In genomic region chr12:132491761-132492378, GRCh38 we compare ENCODE assay signal across 9 cellular contexts. TPM values are rescaled to one million over a fixed set of nuclear protein-coding genes. Genes with fewer than 3 reads are reported as not detected.
DNase-seq lines count a peak whose midpoint lies in the region; ATAC-seq, FAIRE-seq and TF ChIP-seq lines count a peak whose summit lies in the region.
"Had no signal": no experiment of that assay in that cellular context is flagged by ENCODE, and none has a peak within 500 bp of the region (broad histone marks: within the 10 kb centered on the region; RNA-seq: fewer than 3 reads in every experiment).

No MANE protein-coding gene starts in this region.

- peaks cover 61% of the 10 kb centered on the region for H3K79me2 ChIP-seq in HepG2 (ENCODE audit: insufficient read depth, low read length)

- no peaks in the 10 kb centered on the region for H3K27me3 Mint-ChIP-seq in activated CD4-positive, alpha-beta T cell treated with anti-CD3 and anti-CD28 coated beads, Interleukin-2, amount 10 ng/mL, durations not matched to agents 24 days and 14 days
- no peaks in the 10 kb centered on the region for H3K27me3 Mint-ChIP-seq in activated naive CD8-positive, alpha-beta T cell treated with anti-CD3 and anti-CD28 coated beads, Interleukin-2, amount 10 ng/mL, durations not matched to agents 7 days and 5 days

- WGBS in HepG2 (ENCODE audit: low lambda C conversion rate): 66% methylated on average over 13 of the region's 23 CpGs
- 60% methylated on average over 17 of the region's 23 CpGs for WGBS in suprapubic skin

- peaks cover 62% of the 10 kb centered on the region for H3K4me1 ChIP-seq in HepG2 (ENCODE audit: insufficient read depth, low read length)
- H3K4me1 ChIP-seq in suprapubic skin: peaks cover 69% of the 10 kb centered on the region

- no peak for FAIRE-seq in HepG2 (lab: Jason Lieb, UNC)

- peak overlapping the region; percentile 99 for H3K4me2 ChIP-seq in HepG2 (ENCODE audit: low read depth, low read length)

- H3K27ac ChIP-seq in HepG2 (ENCODE audit: extremely low read length, insufficient read depth, low read length) (no peak overlapping the region), suprapubic skin (no peak overlapping the region)

- TF ChIP-seq EP300 in HepG2 (IDR thresholded peaks at IDR 0.05; ENCODE audit: low read depth in 2 of 2, low read length in 2 of 2) (no peak), HepG2 (CRISPR knock-in tag; IDR thresholded peaks at IDR 0.05; ENCODE audit: borderline replicate concordance) (no peak), suprapubic skin (IDR thresholded peaks at IDR 0.05) (no peak)

- H3K36me3 ChIP-seq in HepG2 (replicated peaks in 1 of 2; ENCODE audit: control insufficient read depth in 1 of 2, insufficient read depth in 2 of 2, low read length in 2 of 2) (peaks cover 0 to 3% of the 10 kb centered on the region in 2 experiments; a peak in 4 of 5 replicates), suprapubic skin (no peaks in the 10 kb centered on the region)

- H4K20me1 ChIP-seq in HepG2 (ENCODE audit: insufficient read depth, low read length): peaks cover 62% of the 10 kb centered on the region

- intact Hi-C loops in activated CD4-positive, alpha-beta T cell treated with anti-CD3 and anti-CD28 coated beads, Interleukin-2, amount 10 ng/mL, durations not matched to agents 24 days and 14 days (cut with micrococcal nuclease): loop anchor here (2.0 kb wide), 1 partner anchor 69 kb away; no protein-coding TSS in a partner anchor
- intact Hi-C loops in HepG2 (cut with micrococcal nuclease; ENCODE audit: unreplicated experiment): loop anchor here (2.0 kb wide), 1 partner anchor 25 kb away; no protein-coding TSS in a partner anchor

- in situ Hi-C loops in HepG2 (cut with HindIII; ENCODE audit: extremely low pct_ligation_motif_present, low pct_unique_long_range_greater_than_20kb): no loop called here

- POLR2A ChIA-PET in activated naive CD8-positive, alpha-beta T cell treated with anti-CD3 and anti-CD28 coated beads, Interleukin-2, amount 10 ng/mL, durations not matched to agents 7 days and 5 days (lab: Charles Lee): interaction anchor here (0.7 to 1.4 kb wide), 5 partner anchors 15 to 69 kb away, joined by 3 to 5 read pairs (median 4); no protein-coding TSS in a partner anchor
- POLR2A ChIA-PET in HepG2 (lab: Yijun Ruan, JAX) (no interaction called here), GM10248 (lab: Yijun Ruan, JAX) (no interaction called here)

- DNase-seq in activated CD4-positive, alpha-beta T cell treated with anti-CD3 and anti-CD28 coated beads, Interleukin-2, amount 10 ng/mL, durations not matched to agents 24 days and 14 days: no peak
- no peak for DNase-seq in activated CD4-positive, alpha-beta T cell treated with anti-CD3 and anti-CD28 coated beads for 48 hours
- DNase-seq in activated naive CD8-positive, alpha-beta T cell treated with anti-CD3 and anti-CD28 coated beads, Interleukin-2, amount 10 ng/mL, durations not matched to agents 7 days and 5 days: no peak
- DNase-seq in HepG2 (ENCODE audit: low spot score) (no peak), suprapubic skin (ENCODE audit: low spot score in 2 of 2) (no peak), GM10248 (ENCODE audit: extremely low spot score) (no peak)
- DNase-seq: aorta had no signal

- H2AFZ ChIP-seq in HepG2 (ENCODE audit: low read length): no peak overlapping the region

- TF ChIP-seq POLR2A in HepG2 (IDR thresholded peaks at IDR 0.05; ENCODE audit: insufficient read depth in 1 of 2, low read depth in 2 of 2, low read length in 2 of 2) (no peak; a peak in 1 of 4 replicates), suprapubic skin (IDR thresholded peaks at IDR 0.05) (no peak)

- BruUV-seq in HepG2 (replicated peaks; lab: Mats Ljungman, UMichigan): no TSS peak

- no peak for ATAC-seq in activated naive CD8-positive, alpha-beta T cell treated with anti-CD3 and anti-CD28 coated beads, Interleukin-2, amount 10 ng/mL, durations not matched to agents 7 days and 5 days (ENCODE audit: low read depth)
- no peak for ATAC-seq in HepG2
- no peak for ATAC-seq in HG03095 (IDR thresholded peaks at IDR 0.05; ENCODE audit: unreplicated experiment)
- ATAC-seq in HG03025 (IDR thresholded peaks at IDR 0.05; ENCODE audit: low FRiP score, unreplicated experiment): no peak

- H3K9me3 Mint-ChIP-seq in activated CD4-positive, alpha-beta T cell treated with anti-CD3 and anti-CD28 coated beads, Interleukin-2, amount 10 ng/mL, durations not matched to agents 24 days and 14 days: no peaks in the 10 kb centered on the region
- no peaks in the 10 kb centered on the region for H3K9me3 Mint-ChIP-seq in activated naive CD8-positive, alpha-beta T cell treated with anti-CD3 and anti-CD28 coated beads, Interleukin-2, amount 10 ng/mL, durations not matched to agents 7 days and 5 days

- TF ChIP-seq RAD21 in HepG2 (CRISPR knock-in tag; IDR thresholded peaks at IDR 0.05): no peak

- H3K27me3 ChIP-seq in HepG2 (ENCODE audit: control insufficient read depth in 1 of 2, insufficient read depth in 2 of 2, low read length in 2 of 2) (peaks cover 7 to 24% of the 10 kb centered on the region in 2 experiments), suprapubic skin (no peaks in the 10 kb centered on the region)

- peak overlapping the region; percentile 13 for H3K27ac Mint-ChIP-seq in activated CD4-positive, alpha-beta T cell treated with anti-CD3 and anti-CD28 coated beads, Interleukin-2, amount 10 ng/mL, durations not matched to agents 24 days and 14 days
- H3K27ac Mint-ChIP-seq in activated naive CD8-positive, alpha-beta T cell treated with anti-CD3 and anti-CD28 coated beads, Interleukin-2, amount 10 ng/mL, durations not matched to agents 7 days and 5 days: peak overlapping the region; percentile 79

- TF ChIP-seq CTCF in HepG2 (CRISPR knock-in tag; IDR thresholded peaks at IDR 0.05): no peak
- TF ChIP-seq CTCF in suprapubic skin (IDR thresholded peaks at IDR 0.05): no peak
- TF ChIP-seq CTCF in GM10248 (IDR thresholded peaks at IDR 0.05; ENCODE audit: control extremely low read depth, extremely low read depth, low read depth, missing control alignments): no peak

- peak overlapping the region; percentile 80 for H3K9ac ChIP-seq in HepG2 (ENCODE audit: insufficient read depth, low read depth, low read length)

- no peaks in the 10 kb centered on the region for H3K9me3 ChIP-seq in HepG2 (ENCODE audit: low read length)
- no peaks in the 10 kb centered on the region for H3K9me3 ChIP-seq in suprapubic skin

- H3K4me3 Mint-ChIP-seq in activated CD4-positive, alpha-beta T cell treated with anti-CD3 and anti-CD28 coated beads, Interleukin-2, amount 10 ng/mL, durations not matched to agents 24 days and 14 days: peak overlapping the region; percentile 76
- peak overlapping the region; percentile 77 for H3K4me3 Mint-ChIP-seq in activated naive CD8-positive, alpha-beta T cell treated with anti-CD3 and anti-CD28 coated beads, Interleukin-2, amount 10 ng/mL, durations not matched to agents 7 days and 5 days

- peaks cover 4% of the 10 kb centered on the region for H3K36me3 Mint-ChIP-seq in activated CD4-positive, alpha-beta T cell treated with anti-CD3 and anti-CD28 coated beads, Interleukin-2, amount 10 ng/mL, durations not matched to agents 24 days and 14 days (ENCODE audit: low read depth)
- H3K36me3 Mint-ChIP-seq in activated naive CD8-positive, alpha-beta T cell treated with anti-CD3 and anti-CD28 coated beads, Interleukin-2, amount 10 ng/mL, durations not matched to agents 7 days and 5 days: peaks cover 6% of the 10 kb centered on the region

- CTCF ChIA-PET in HepG2 (lab: Yijun Ruan, JAX; ENCODE audit: low intra/inter-chr PET ratio, low total read pairs) (no interaction called here), GM10248 (lab: Yijun Ruan, JAX) (interaction anchor here (1.0 to 1.6 kb wide), 2 partner anchors 32 to 69 kb away, joined by 3 to 8 read pairs; no protein-coding TSS in a partner anchor)

- H3K4me3 ChIP-seq in HepG2 (replicated peaks in 1 of 3; ENCODE audit: insufficient read depth in 1 of 3, low read depth in 2 of 3, low read length in 3 of 3): peak overlapping the region; percentile 59 to 88 (median 83)
- peak overlapping the region; percentile 63 for H3K4me3 ChIP-seq in suprapubic skin

- H3K4me1 Mint-ChIP-seq in activated CD4-positive, alpha-beta T cell treated with anti-CD3 and anti-CD28 coated beads, Interleukin-2, amount 10 ng/mL, durations not matched to agents 24 days and 14 days: peaks cover 42% of the 10 kb centered on the region
- H3K4me1 Mint-ChIP-seq in activated naive CD8-positive, alpha-beta T cell treated with anti-CD3 and anti-CD28 coated beads, Interleukin-2, amount 10 ng/mL, durations not matched to agents 7 days and 5 days: peaks cover 29% of the 10 kb centered on the region

TF ChIP-seq in HepG2, 621 proteins besides CTCF, POLR2A, EP300 and RAD21 (continues in another document):
- 0 out of 2 replicates have a peak, but pooled peaks have one; percentile 41 for TF ChIP-seq SMAD1 (CRISPR knock-in tag; IDR thresholded peaks at IDR 0.05; ENCODE audit: borderline replicate concordance, low read depth)

RNA-seq across cellular contexts. Expression of gene FBRSL1, which starts 1.9 kb away (rescaled TPM):
- total RNA-seq in activated CD4-positive, alpha-beta T cell treated with anti-CD3 and anti-CD28 coated beads, Interleukin-2, amount 10 ng/mL, durations not matched to agents 24 days and 14 days: 91.3 and 96.1 TPM in 2 replicates
- 10 to 100 TPM; 67.1 to 67.2 TPM for total RNA-seq in activated naive CD8-positive, alpha-beta T cell treated with anti-CD3 and anti-CD28 coated beads, Interleukin-2, amount 10 ng/mL, durations not matched to agents 7 days and 5 days
- total RNA-seq in HepG2 (2016; rRNA removed; fragmentation: Illumina TruSeq; extraction: Trizol) (3.7 and 7.9 TPM in 2 replicates), suprapubic skin (10 to 100 TPM; 26.0 to 33.7 (median 27.2) TPM)
- 2.7 and 3.6 TPM in 2 replicates for total RNA-seq in HepG2 (2016; cell fraction: cytosol; rRNA removed; fragmentation: Illumina TruSeq; extraction: Trizol; ENCODE audit: low read depth)
- total RNA-seq in HepG2 (2016; cell fraction: insoluble cytoplasmic fraction; rRNA removed; fragmentation: Illumina TruSeq; extraction: Trizol): 5.4 and 6.9 TPM in 2 replicates
- total RNA-seq in HepG2 (2016; cell fraction: membrane; rRNA removed; fragmentation: Illumina TruSeq; extraction: Trizol): 7.0 and 9.3 TPM in 2 replicates
- total RNA-seq in HepG2 (2016; cell fraction: nucleus; rRNA removed; fragmentation: Illumina TruSeq; extraction: Trizol): 10.9 and 11.0 TPM in 2 replicates
- 3.6 and 4.9 TPM in 2 replicates for polyA plus RNA-seq in HepG2 (2011; rRNA removed)
- polyA plus RNA-seq in HepG2 (2011; cell fraction: cytosol; rRNA removed): 3.0 and 6.0 TPM in 2 replicates
- polyA plus RNA-seq in HepG2 (2011; cell fraction: nucleus; rRNA removed): 50.9 and 76.3 TPM in 2 replicates
- polyA plus RNA-seq in HepG2 (2012): 25.5 and 31.0 TPM in 2 replicates
- polyA plus RNA-seq in HepG2 (2016; cell fraction: cytosol; fragmentation: Illumina TruSeq; extraction: Trizol; ENCODE audit: low read depth): 5.9 and 6.4 TPM in 2 replicates
- 20.0 and 28.2 TPM in 2 replicates for polyA plus RNA-seq in HepG2 (2016; cell fraction: insoluble cytoplasmic fraction; fragmentation: Illumina TruSeq; extraction: Trizol; ENCODE audit: low read depth)
- polyA plus RNA-seq in HepG2 (2016; cell fraction: membrane; fragmentation: Illumina TruSeq; extraction: Trizol; ENCODE audit: low read depth): 20.5 and 23.8 TPM in 2 replicates
- 64.1 and 69.3 TPM in 2 replicates for polyA plus RNA-seq in HepG2 (2016; cell fraction: nucleus; fragmentation: Illumina TruSeq; extraction: Trizol; ENCODE audit: insufficient read depth, low read depth)
- 3.8 and 7.6 TPM in 2 replicates for polyA minus RNA-seq in HepG2 (2011; rRNA and poly(A)+ RNA removed; ENCODE audit: low replicate concordance)
- 17.3 and 28.7 TPM in 2 replicates for polyA minus RNA-seq in HepG2 (2011; cell fraction: cytosol; rRNA and poly(A)+ RNA removed)
- 8.5 and 11.2 TPM in 2 replicates for polyA minus RNA-seq in HepG2 (2011; cell fraction: nucleus; rRNA and poly(A)+ RNA removed)
